In the genomic region with DNA sequence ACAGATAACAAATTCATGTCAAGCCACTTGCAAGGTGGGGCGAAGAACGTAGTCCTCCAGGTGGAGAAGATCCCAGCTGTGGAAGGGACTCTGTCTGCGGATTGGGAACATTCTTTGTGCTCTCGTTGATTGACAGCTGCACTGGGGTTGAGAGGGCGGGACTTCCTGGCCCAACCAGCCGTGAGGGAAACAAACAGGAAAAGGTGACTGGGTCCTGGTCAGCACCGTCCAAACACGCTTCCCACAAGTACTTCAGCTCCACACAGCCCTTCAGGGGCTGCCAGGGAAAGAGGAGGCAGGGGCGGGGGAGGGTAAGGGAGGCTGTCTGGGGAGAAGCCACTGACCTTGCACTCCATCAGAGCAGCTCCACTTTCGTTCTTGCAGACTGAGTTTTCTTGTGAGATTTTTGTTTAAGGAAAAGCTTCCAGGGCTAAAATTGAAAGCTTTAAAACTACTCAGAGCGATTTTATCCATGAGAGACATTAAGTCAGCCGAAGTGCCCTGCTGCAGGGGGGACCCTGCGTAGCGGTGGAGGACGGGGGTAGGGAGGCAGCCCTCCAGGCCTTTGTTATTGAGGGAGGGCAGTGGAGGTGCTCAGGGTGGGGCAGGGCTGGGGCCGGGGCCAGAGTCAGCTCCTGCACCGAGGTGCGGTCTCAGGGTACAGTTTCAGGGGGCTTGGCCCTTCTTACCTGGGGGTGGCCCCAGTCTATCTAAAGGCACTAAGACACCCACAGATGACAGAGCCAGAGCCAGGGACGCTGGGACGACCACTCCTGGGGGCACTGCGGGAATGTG, we compare ENCODE assay signal across 10 cellular contexts. TPM values are rescaled to one million over a fixed set of nuclear protein-coding genes. Genes with fewer than 3 reads are reported as not detected.
DNase-seq lines count a peak whose midpoint lies in the region; ATAC-seq and TF ChIP-seq lines count a peak whose summit lies in the region.
"Had no signal": no experiment of that assay in that cellular context is flagged by ENCODE, and none has a peak within 500 bp of the region (broad histone marks: within the 10 kb centered on the region; RNA-seq: fewer than 3 reads in every experiment).

No MANE protein-coding gene starts in this region.

- H3K9ac ChIP-seq in ES-I3 (ENCODE audit: low read depth, low read length) (peak overlapping the region; percentile 12; the same call in 1 of the 2 replicates), PC-3 (ENCODE audit: low read length) (no peak overlapping the region)

- peaks cover 24% of the 10 kb centered on the region for H3K27me3 ChIP-seq in PC-3 (ENCODE audit: low read length)
- no peaks in the 10 kb centered on the region for H3K27me3 ChIP-seq in ovary

- H3K79me2 ChIP-seq in PC-3 (ENCODE audit: low read length), result no peaks in the 10 kb centered on the region

- peak overlapping the region; percentile 42 for H3K4me2 ChIP-seq in PC-3 (ENCODE audit: low read length)

- POLR2A ChIA-PET in PC-3 (lab: Charles Lee; ENCODE audit: unreplicated experiment), result interaction anchor here (0.6 to 0.7 kb wide), 4 partner anchors 19 to 728 kb away, joined by 3 to 12 read pairs (median 5); no protein-coding TSS in a partner anchor
- POLR2A ChIA-PET in naive thymus-derived CD8-positive, alpha-beta T cell (lab: Charles Lee), result no interaction called here

- no peak overlapping the region for H3K27ac ChIP-seq in PC-3 (ENCODE audit: low read length)
- H3K27ac ChIP-seq in ovary, result peak overlapping the region; percentile 7 to 44

- TF ChIP-seq POLR2A in ovary (IDR thresholded peaks at IDR 0.05), result no peak

- CTCF ChIA-PET in PC-3 (lab: Charles Lee), result interaction anchor here (0.8 kb wide), 1 partner anchor 23 kb away, joined by 3 read pairs; no protein-coding TSS in a partner anchor

- H3K4me3 ChIP-seq in PC-3 (ENCODE audit: low read length), result peak overlapping the region; percentile 4; the same call in 1 of the 2 replicates
- no peak overlapping the region for H3K4me3 ChIP-seq in epithelial cell of esophagus (ENCODE audit: low read length)
- H3K4me3 ChIP-seq in ovary, result peak overlapping the region; percentile 26

- intact Hi-C loops in PC-3 (cut with micrococcal nuclease), result no loop called here
- intact Hi-C loops in ovary (cut with DNase I), result loop anchor here in 1 of 4 donors (10.0 kb wide), 1 partner anchor 372 kb away; no protein-coding TSS in a partner anchor

- H3K27ac Mint-ChIP-seq in naive thymus-derived CD8-positive, alpha-beta T cell, result no peak overlapping the region

- H3K27me3 Mint-ChIP-seq in naive thymus-derived CD8-positive, alpha-beta T cell, result peaks cover 1 to 16% (median 4%) of the 10 kb centered on the region in 5 donors

- WGBS in ovary, 3 donors, result 32 to 46% (median 32%) methylated on average over 21 of the region's 21 CpGs

- peaks cover 0 to 4% (median 0%) of the 10 kb centered on the region in 9 donors for H3K9me3 Mint-ChIP-seq in naive thymus-derived CD8-positive, alpha-beta T cell

- H3K36me3 ChIP-seq in ES-I3 (ENCODE audit: insufficient read depth, low read length) (no peaks in the 10 kb centered on the region), PC-3 (ENCODE audit: low read depth, low read length) (no peaks in the 10 kb centered on the region), ovary (no peaks in the 10 kb centered on the region)

- ATAC-seq in PC-3, result peak; percentile 80
- ATAC-seq in GM18502 (IDR thresholded peaks at IDR 0.05; ENCODE audit: poor library complexity, unreplicated experiment), result no peak
- ATAC-seq in naive thymus-derived CD8-positive, alpha-beta T cell, result no peak
- ATAC-seq in HG02623 (IDR thresholded peaks at IDR 0.05; ENCODE audit: unreplicated experiment), result no peak

- H2AFZ ChIP-seq in PC-3 (ENCODE audit: low read length), result peak overlapping the region; percentile 66

- peaks cover 0 to 4% (median 0%) of the 10 kb centered on the region in 3 donors for H3K36me3 Mint-ChIP-seq in naive thymus-derived CD8-positive, alpha-beta T cell

- H3K4me3 Mint-ChIP-seq in naive thymus-derived CD8-positive, alpha-beta T cell, result peak overlapping the region in 1 of 10 donors; percentile 30

- no peak for TF ChIP-seq EP300 in ovary (IDR thresholded peaks at IDR 0.05)

- peak; percentile 65 for DNase-seq in PC-3
- DNase-seq in epithelial cell of esophagus (ENCODE audit: low read depth), result peak; percentile 29
- DNase-seq in ovary, result peak; percentile 73 to 83 (median 77)
- no peak for DNase-seq in naive thymus-derived CD8-positive, alpha-beta T cell
- no peak for DNase-seq in D341Med (ENCODE audit: low spot score)
- DNase-seq: anterior cingulate cortex, Kasumi-1 had no signal

- H3K9me2 ChIP-seq in PC-3 (replicated peaks; ENCODE audit: low read length), result no peaks in the 10 kb centered on the region

- H3K9me3 ChIP-seq in ES-I3 (ENCODE audit: control insufficient read depth, insufficient read depth, low read length) (0 out of 2 replicates have a peak, but pooled peaks cover 2% of the 10 kb centered on the region), PC-3 (ENCODE audit: low read length) (no peaks in the 10 kb centered on the region), ovary (no peaks in the 10 kb centered on the region)

- TF ChIP-seq CTCF in PC-3 (conservative IDR thresholded peaks at IDR 0.05; ENCODE audit: low read depth, low read length) (no peak), epithelial cell of esophagus (IDR thresholded peaks at IDR 0.05; ENCODE audit: insufficient read depth, low read depth, low read length, missing control alignments) (no peak), ovary (IDR thresholded peaks at IDR 0.05) (no peak)

- no TSS peak for BruUV-seq in PC-3 (replicated peaks; lab: Mats Ljungman, UMichigan)

- H3K4me1 Mint-ChIP-seq in naive thymus-derived CD8-positive, alpha-beta T cell, result peaks cover 0 to under 1% (median 0%) of the 10 kb centered on the region in 4 donors

- H4K20me1 ChIP-seq in PC-3 (ENCODE audit: low read length), result no peaks in the 10 kb centered on the region

- 0 out of 2 replicates have a peak, but pooled peaks cover 3% of the 10 kb centered on the region for H3K4me1 ChIP-seq in ES-I3 (ENCODE audit: insufficient read depth, low read length)
- H3K4me1 ChIP-seq in PC-3 (ENCODE audit: insufficient read depth, low read length), result peaks cover 4% of the 10 kb centered on the region; the same call in 1 of the 2 replicates
- H3K4me1 ChIP-seq in ovary (ENCODE audit: insufficient read depth), result no peaks in the 10 kb centered on the region

- H3F3A ChIP-seq in PC-3 (ENCODE audit: low read length, unreplicated experiment), result no peaks in the 10 kb centered on the region

RNA-seq across cellular contexts. Expression of gene STUM, which starts 21.6 kb away (rescaled TPM):
- total RNA-seq in PC-3 (2014; rRNA removed) (0.40 and 0.58 TPM in 2 replicates), ovary (1 to 10 TPM in 5 of 7 donors, under 1 TPM in 2; 0.24 to 6.1 (median 2.5) TPM)
- polyA plus RNA-seq in ovary, result 1 to 10 TPM; 1.6 to 2.7 TPM
- total RNA-seq in naive thymus-derived CD8-positive, alpha-beta T cell, result under 1 TPM; 0.14 to 0.65 TPM
- polyA plus RNA-seq in naive thymus-derived CD8-positive, alpha-beta T cell, result not detected

Comparison
In these comparisons a context has a peak if more than half of its experiments do, and no peak if none do; other contexts are left out.
1. DNase-seq: peak in PC-3 (single experiment), epithelial cell of esophagus (single experiment) and ovary (5 of 5); none in naive thymus-derived CD8-positive, alpha-beta T cell (0 of 10) and D341Med (single experiment).